9 cellular contexts compared by ENCODE assay signal in the genomic region with DNA sequence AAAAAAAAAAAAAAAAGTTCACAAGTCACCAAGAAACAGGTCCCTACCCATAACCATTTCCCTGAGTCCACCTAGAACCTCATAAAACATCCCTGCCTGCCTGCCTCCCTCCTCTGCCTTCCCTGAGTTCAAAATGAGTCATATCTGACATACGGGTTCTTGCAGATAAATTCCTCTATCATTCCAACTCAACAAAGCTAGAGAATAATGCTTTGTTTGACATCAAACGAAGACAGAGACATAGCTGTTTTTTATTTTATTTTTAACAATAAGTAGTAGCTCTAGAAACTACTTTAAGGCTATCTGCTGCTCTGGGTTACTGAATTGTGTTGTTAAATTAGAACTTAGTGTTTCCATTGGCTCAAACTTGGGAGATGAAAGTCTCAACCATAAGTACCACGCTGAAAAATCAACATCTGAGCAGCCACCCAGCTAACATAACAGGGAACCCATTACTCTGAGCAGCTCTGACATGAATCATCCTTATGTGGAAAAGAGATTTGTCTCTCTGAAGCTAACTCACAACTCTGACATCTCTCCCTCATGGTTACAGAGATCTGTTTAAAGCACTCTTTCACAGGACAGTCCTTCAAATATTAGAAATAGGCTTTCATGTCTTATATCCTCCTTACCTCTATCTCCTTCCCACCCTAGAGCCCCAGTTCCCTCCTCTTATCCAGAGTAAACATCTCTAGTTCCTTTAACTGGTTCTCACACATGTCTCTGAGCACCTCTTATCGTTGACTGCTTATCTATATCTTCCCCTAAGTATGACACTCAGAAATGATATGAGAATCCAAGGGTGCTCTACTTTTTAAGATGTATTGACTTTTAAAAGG. TPM values are rescaled to one million over a fixed set of nuclear protein-coding genes. Genes with fewer than 3 reads are reported as not detected.
DNase-seq lines count a peak whose midpoint lies in the region; ATAC-seq, FAIRE-seq and TF ChIP-seq lines count a peak whose summit lies in the region.
"Had no signal": no experiment of that assay in that cellular context is flagged by ENCODE, and none has a peak within 500 bp of the region (broad histone marks: within the 10 kb centered on the region; RNA-seq: fewer than 3 reads in every experiment).

No MANE protein-coding gene starts in this region.

- H3K9me3 ChIP-seq in K562 (replicated peaks; ENCODE audit: control insufficient read depth, insufficient read depth, low read depth, low read length) (no peaks in the 10 kb centered on the region; the same call in 1 of the 2 replicates), HAP-1 (no peaks in the 10 kb centered on the region)

- H3K79me2 ChIP-seq in K562 (ENCODE audit: control insufficient read depth, insufficient read depth, low read length), result peaks cover 98% of the 10 kb centered on the region

- peaks cover 23% of the 10 kb centered on the region for H3K36me3 Mint-ChIP-seq in mesothelial cell of epicardium

- H3K36me3 ChIP-seq in K562 (ENCODE audit: control insufficient read depth, insufficient read depth, low read length) (peaks cover 36% of the 10 kb centered on the region), HAP-1 (replicated peaks) (peaks cover 28% of the 10 kb centered on the region)

- CTCF ChIA-PET in K562 (lab: Yijun Ruan, JAX; ENCODE audit: low intra/inter-chr PET ratio), result no interaction called here

- H3K4me2 ChIP-seq in K562 (ENCODE audit: insufficient read depth, low read length), result peak overlapping the region; percentile 53

- DNase-seq in AG20443 (ENCODE audit: low spot score) (peak; percentile 62), LHCN-M2 (ENCODE audit: low read depth) (peak; percentile 80), K562 (ENCODE audit: extremely low read depth in 1 of 4, low spot score in 3 of 4) (peak; percentile 56 to 76 (median 63)), mesothelial cell of epicardium (ENCODE audit: low spot score in 2 of 2, unreplicated experiment in 2 of 2) (no peak), activated gamma-delta T cell (lab: John Stamatoyannopoulos, UW) (no peak), HAP-1 (ENCODE audit: low spot score in 2 of 2) (no peak), NCI-H1694 treated with DMSO at 0.1 percent for 48 hours (lab: John Stamatoyannopoulos, UW) (no peak)

- TF ChIP-seq CTCF in K562 (IDR thresholded peaks at IDR 0.05 in 2 of 3, conservative IDR thresholded peaks at IDR 0.05 in 1 of 3; ENCODE audit: insufficient read depth in 2 of 3, low read depth in 1 of 3, low read length in 3 of 3) (no peak), mesothelial cell of epicardium (IDR thresholded peaks at IDR 0.05; ENCODE audit: unreplicated experiment) (no peak)

- peak overlapping the region in 1 of 2 experiments; percentile 32; a peak in 1 of 4 replicates for H3K9ac ChIP-seq in K562 (ENCODE audit: insufficient read depth in 1 of 2, low read depth in 2 of 2, low read length in 2 of 2)

- TF ChIP-seq POLR2A in K562 (conservative IDR thresholded peaks at IDR 0.05), result no peak

- H2AFZ ChIP-seq in K562 (ENCODE audit: low read depth, low read length), result no peak overlapping the region

- FAIRE-seq in K562 (lab: Jason Lieb, UNC), result peak; percentile 84

- peaks cover 14% of the 10 kb centered on the region for H3K9me3 Mint-ChIP-seq in mesothelial cell of epicardium

- POLR2A ChIA-PET in K562 (lab: Yijun Ruan, JAX), result interaction anchor here (0.8 to 5.6 kb wide), 4 partner anchors 10 to 62 kb away, joined by 3 to 48 read pairs (median 4); partner anchors contain the start of gene TMEM245

- H3K27ac Mint-ChIP-seq in mesothelial cell of epicardium, result peak overlapping the region; percentile 89

- intact Hi-C loops in K562 (cut with micrococcal nuclease), result no loop called here

- ATAC-seq in K562 (peak; percentile 87), HG02840 (IDR thresholded peaks at IDR 0.05; ENCODE audit: low FRiP score, unreplicated experiment) (no peak)

- H3K4me1 Mint-ChIP-seq in mesothelial cell of epicardium, result peaks cover 57% of the 10 kb centered on the region

- peak overlapping the region; percentile 77 for H3K27ac ChIP-seq in K562 (ENCODE audit: extremely low read depth, low read depth, low read length)

- H3K4me3 ChIP-seq in K562 (no peak overlapping the region), HAP-1 (no peak overlapping the region)

- no peak overlapping the region for H3K4me3 Mint-ChIP-seq in mesothelial cell of epicardium

- H3K27me3 ChIP-seq in K562 (ENCODE audit: control insufficient read depth in 2 of 2, insufficient read depth in 2 of 2, low read length in 2 of 2), result no peaks in the 10 kb centered on the region
- no peaks in the 10 kb centered on the region for H3K27me3 ChIP-seq in HAP-1 (ENCODE audit: low read depth)

- TF ChIP-seq EP300 in K562 (IDR thresholded peaks at IDR 0.05; ENCODE audit: low read length), result peak; percentile 94

- H3K4me1 ChIP-seq in K562 (replicated peaks in 1 of 2; ENCODE audit: control insufficient read depth in 2 of 2, insufficient read depth in 2 of 2, low read length in 2 of 2), result peaks cover 13 to 37% of the 10 kb centered on the region in 2 experiments
- H3K4me1 ChIP-seq in HAP-1, result peaks cover 50% of the 10 kb centered on the region

- peaks cover 5% of the 10 kb centered on the region; the same call in 1 of the 2 replicates for H4K20me1 ChIP-seq in K562 (replicated peaks; ENCODE audit: control insufficient read depth, insufficient read depth, low read length)

- H3K27me3 Mint-ChIP-seq in mesothelial cell of epicardium (ENCODE audit: low read depth), result no peaks in the 10 kb centered on the region

- no TSS peak for BruUV-seq in K562 (replicated peaks; lab: Mats Ljungman, UMichigan)

- 0% methylated on average over 4 of the region's 4 CpGs for WGBS in K562 (ENCODE audit: insufficient coverage, low coverage, missing lambda C conversion rate)

- no peak for TF ChIP-seq RAD21 in K562 (CRISPR knock-in tag; conservative IDR thresholded peaks at IDR 0.05 in 1 of 2, IDR thresholded peaks at IDR 0.05 in 1 of 2)

- in situ Hi-C loops in K562 (cut with MboI), result no loop called here
- in situ Hi-C loops in HAP-1 (cut with MboI; ENCODE audit: low sequenced_read_pairs), result loop anchor here (10.0 kb wide), 1 partner anchor 207 kb away; no protein-coding TSS in a partner anchor

- no peaks in the 10 kb centered on the region for H3K9me1 ChIP-seq in K562 (ENCODE audit: control insufficient read depth, insufficient read depth, low read length)

TF ChIP-seq in K562, 482 proteins besides CTCF, POLR2A, EP300 and RAD21 (continues in another document):
- peak; percentile 5; the same call in 1 of the 2 replicates for TF ChIP-seq RFX1 (IDR thresholded peaks at IDR 0.05)

RNA-seq across cellular contexts. Expression of gene TMEM245, which starts 12.1 kb away (rescaled TPM):
- total RNA-seq in LHCN-M2 (2014; rRNA removed) (48.5 and 53.4 TPM in 2 replicates), K562 (2014; rRNA removed) (13.9 and 15.1 TPM in 2 replicates), K562 (2014; rRNA removed; fragmentation: Illumina TruSeq; extraction: Trizol) (30.5 and 32.8 TPM in 2 replicates), K562 (2015; rRNA removed; fragmentation: Illumina TruSeq; extraction: Trizol) (29.3 and 31.1 TPM in 2 replicates), K562 (2021) (24.3 and 26.9 TPM in 2 replicates), mesothelial cell of epicardium (73.0 to 77.9 TPM (median 74.6 TPM) in 3 replicates)
- polyA plus RNA-seq in LHCN-M2 (2012), result 21.5 TPM
- 63.8 and 96.7 TPM in 2 replicates for total RNA-seq in K562 (2011; cell fraction: chromatin; rRNA removed; ENCODE audit: low replicate concordance)
- 45.0 and 54.9 TPM in 2 replicates for total RNA-seq in K562 (2011; cell fraction: nucleolus; rRNA removed)
- 78.2 and 94.0 TPM in 2 replicates for total RNA-seq in K562 (2011; cell fraction: nucleoplasm; rRNA removed)
- polyA plus RNA-seq in K562 (2011; rRNA removed) (34.9 and 43.2 TPM in 2 replicates), K562 (2014; fragmentation: Illumina TruSeq; extraction: Trizol) (26.0 and 33.7 TPM in 2 replicates), K562 (2014; fragmentation: Nextera tagmentation; extraction: Ambion mirVana) (10 to 100 TPM in 1 of 2 experiments, 1 to 10 TPM in 1; 8.5 to 12.1 TPM), K562 (2014; rRNA removed) (15.8 and 16.6 TPM in 2 replicates)
- 28.7 and 45.6 TPM in 2 replicates for polyA plus RNA-seq in K562 (2011; cell fraction: cytosol; rRNA removed)
- polyA plus RNA-seq in K562 (2011; cell fraction: nucleus; rRNA removed), result 31.8 and 33.1 TPM in 2 replicates
- polyA plus RNA-seq in K562 (2012), result 18.4 and 21.3 TPM in 2 replicates
- polyA minus RNA-seq in K562 (2011; rRNA and poly(A)+ RNA removed), result 100 and 105 TPM in 2 replicates
- polyA minus RNA-seq in K562 (2011; cell fraction: cytosol; rRNA and poly(A)+ RNA removed), result 25.8 and 36.3 TPM in 2 replicates
- 44.7 and 68.2 TPM in 2 replicates for polyA minus RNA-seq in K562 (2011; cell fraction: nucleus; rRNA and poly(A)+ RNA removed)

RNA-seq across cellular contexts. Expression of gene FRRS1L, which starts 59.4 kb away (rescaled TPM):
- total RNA-seq in LHCN-M2 (2014; rRNA removed) (under 0.01 TPM in 1 of 2 replicates, not detected in the other), K562 (2014; rRNA removed) (not detected in 2 replicates), K562 (2014; rRNA removed; fragmentation: Illumina TruSeq; extraction: Trizol) (0.03 and 0.04 TPM in 2 replicates), K562 (2015; rRNA removed; fragmentation: Illumina TruSeq; extraction: Trizol) (0.04 TPM in 1 of 2 replicates, not detected in the other), K562 (2021) (not detected in 2 replicates), mesothelial cell of epicardium (12.4 to 14.6 TPM (median 14.4 TPM) in 3 replicates)
- polyA plus RNA-seq in LHCN-M2 (2012), result 0.27 TPM
- total RNA-seq in K562 (2011; cell fraction: chromatin; rRNA removed; ENCODE audit: low replicate concordance), result 0.02 TPM in 1 of 2 replicates, not detected in the other
- total RNA-seq in K562 (2011; cell fraction: nucleolus; rRNA removed), result not detected in 2 replicates
- not detected in 2 replicates for total RNA-seq in K562 (2011; cell fraction: nucleoplasm; rRNA removed)
- polyA plus RNA-seq in K562 (2011; rRNA removed) (0.01 TPM in 2 replicates), K562 (2014; fragmentation: Illumina TruSeq; extraction: Trizol) (0.01 TPM in 1 of 2 replicates, not detected in the other), K562 (2014; fragmentation: Nextera tagmentation; extraction: Ambion mirVana) (under 1 TPM in 1 of 2 experiments, not detected in 1; under 0.01 TPM), K562 (2014; rRNA removed) (0.04 TPM in 1 of 2 replicates, not detected in the other)
- not detected in 2 replicates for polyA plus RNA-seq in K562 (2011; cell fraction: cytosol; rRNA removed)
- polyA plus RNA-seq in K562 (2011; cell fraction: nucleus; rRNA removed), result not detected in 2 replicates
- polyA plus RNA-seq in K562 (2012), result 0.01 and 0.11 TPM in 2 replicates
- polyA minus RNA-seq in K562 (2011; rRNA and poly(A)+ RNA removed), result not detected in 2 replicates
- not detected in 2 replicates for polyA minus RNA-seq in K562 (2011; cell fraction: cytosol; rRNA and poly(A)+ RNA removed)
- polyA minus RNA-seq in K562 (2011; cell fraction: nucleus; rRNA and poly(A)+ RNA removed), result not detected in 2 replicates
- total RNA-seq: pulmonary artery endothelial cell had no signal

Comparison
In these comparisons a context has a peak if more than half of its experiments do, and no peak if none do; other contexts are left out.
1. DNase-seq: peak in AG20443 (single experiment), LHCN-M2 (single experiment) and K562 (4 of 4); none in mesothelial cell of epicardium (0 of 2), activated gamma-delta T cell (single experiment), HAP-1 (0 of 2) and NCI-H1694 treated with DMSO at 0.1 percent for 48 hours (single experiment).
2. RNA of gene FRRS1L, which starts 59.4 kb away (total RNA-seq): 12.4 to 14.6 TPM in mesothelial cell of epicardium; 0.02 to 0.04 TPM in K562 and under 0.01 TPM in LHCN-M2; every median in the first group is over 10 times any median in the second.